ENCODE assay signal across 23 cellular contexts in the genomic region with DNA sequence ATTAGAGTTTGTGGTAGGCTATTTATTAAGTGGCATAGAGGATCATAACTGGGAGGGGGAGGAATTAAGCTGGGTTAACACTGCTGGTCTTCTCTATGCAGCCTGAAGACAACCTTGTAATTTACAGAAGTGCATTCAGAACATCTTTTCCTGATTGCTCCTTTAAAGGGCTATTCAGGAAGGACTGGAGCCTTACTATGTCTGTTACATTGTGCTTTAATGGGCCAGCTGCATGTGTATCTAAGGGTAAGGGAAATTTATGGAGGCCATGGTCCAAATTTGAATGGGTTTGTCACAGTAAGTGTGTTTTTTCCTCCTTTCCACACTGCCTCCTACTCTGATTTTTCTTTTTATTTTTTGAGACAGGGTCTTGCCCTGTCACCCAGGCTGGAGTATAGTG. TPM values are rescaled to one million over a fixed set of nuclear protein-coding genes. Genes with fewer than 3 reads are reported as not detected.
DNase-seq lines count a peak whose midpoint lies in the region; ATAC-seq and TF ChIP-seq lines count a peak whose summit lies in the region.
"Had no signal": no experiment of that assay in that cellular context is flagged by ENCODE, and none has a peak within 500 bp of the region (broad histone marks: within the 10 kb centered on the region; RNA-seq: fewer than 3 reads in every experiment).

No MANE protein-coding gene starts in this region.

- no peaks in the 10 kb centered on the region for H3K9me3 Mint-ChIP-seq in brain

- intact Hi-C loops in mucosa of descending colon (cut with DNase I, micrococcal nuclease): no loop called here
- intact Hi-C loops in Right ventricle myocardium superior (cut with DNase I): no loop called here
- intact Hi-C loops in left ventricle myocardium inferior (cut with micrococcal nuclease): no loop called here
- intact Hi-C loops in sciatic nerve (cut with DNase I): loop anchor here (5.0 kb wide), 1 partner anchor 1564 kb away; no protein-coding TSS in a partner anchor
- intact Hi-C loops in right lobe of liver (cut with DNase I): loop anchor here in 1 of 2 donors (5.0 kb wide), 1 partner anchor 76 kb away; no protein-coding TSS in a partner anchor

- H3K27ac ChIP-seq in 22Rv1 (peak overlapping the region; percentile 39; the same call in 1 of the 2 replicates), HEK293 (ENCODE audit: extremely low read depth, low read depth, low read length) (no peak overlapping the region; the same call in 1 of the 2 replicates), left ventricle myocardium inferior (replicated peaks) (no peak overlapping the region), right lobe of liver (no peak overlapping the region)
- H3K27ac ChIP-seq: PC-9, SK-N-MC had no signal

- CTCF ChIA-PET in HEK293 (lab: Yijun Ruan, JAX): interaction anchor here (0.7 to 1.1 kb wide), 2 partner anchors 10 to 16 kb away, joined by 3 to 4 read pairs; no protein-coding TSS in a partner anchor

- TF ChIP-seq CTCF in 22Rv1 (IDR thresholded peaks at IDR 0.05) (no peak), HEK293 (tag by site-specific recombination; IDR thresholded peaks at IDR 0.05) (no peak), brain (conservative IDR thresholded peaks at IDR 0.05) (no peak), mucosa of descending colon (IDR thresholded peaks at IDR 0.05) (no peak), left ventricle myocardium inferior (IDR thresholded peaks at IDR 0.05; ENCODE audit: borderline replicate concordance) (no peak), right lobe of liver (IDR thresholded peaks at IDR 0.05) (no peak)

- no peak overlapping the region for H3K4me3 Mint-ChIP-seq in brain
- H3K4me3 Mint-ChIP-seq: CD14-positive monocyte had no signal

- H3K4me1 Mint-ChIP-seq in brain: peaks cover 80% of the 10 kb centered on the region

- TF ChIP-seq POLR2A in right lobe of liver (IDR thresholded peaks at IDR 0.05): no peak

- H3K36me3 ChIP-seq in HEK293 (ENCODE audit: control insufficient read depth in 2 of 2, insufficient read depth in 1 of 2, low read length in 2 of 2) (no peaks in the 10 kb centered on the region), mucosa of descending colon (ENCODE audit: low read depth) (no peaks in the 10 kb centered on the region), left ventricle myocardium inferior (no peaks in the 10 kb centered on the region), right lobe of liver (no peaks in the 10 kb centered on the region)

- peak; percentile 83 for ATAC-seq in mucosa of descending colon
- no peak for ATAC-seq in Right ventricle myocardium superior (ENCODE audit: poor library complexity)
- no peak for ATAC-seq in sciatic nerve
- no peak for ATAC-seq in right lobe of liver

- H3K4me1 ChIP-seq in HEK293 (ENCODE audit: control insufficient read depth, insufficient read depth, low read length) (peaks cover 33% of the 10 kb centered on the region), mucosa of descending colon (ENCODE audit: low read depth) (peaks cover 8% of the 10 kb centered on the region), left ventricle myocardium inferior (peaks cover 77% of the 10 kb centered on the region), right lobe of liver (peaks cover 0 to 20% (median 0%) of the 10 kb centered on the region in 4 donors)

- no peaks in the 10 kb centered on the region for H3K27me3 Mint-ChIP-seq in brain

- DNase-seq in mucosa of descending colon (no peak), Right ventricle myocardium superior (no peak), left ventricle myocardium inferior (no peak), sciatic nerve (ENCODE audit: low spot score) (no peak), right lobe of liver (no peak)
- DNase-seq: EL, H7, KBM-7, NCI-H1092 treated with DMSO at 0.1 percent for 48 hours, NCI-H1436 treated with DMSO at 0.1 percent for 48 hours, NCI-H2029, NCI-H345, NCI-H524, NCI-H82, PC-9, RPMI8226, SHP77 treated with DMSO at 0.1 percent for 48 hours, SW 1271 had no signal

- H3K27me3 ChIP-seq in left ventricle myocardium inferior (ENCODE audit: low read depth) (no peaks in the 10 kb centered on the region), right lobe of liver (no peaks in the 10 kb centered on the region)

- POLR2A ChIA-PET in HEK293 (lab: Yijun Ruan, JAX): interaction anchor here (1.6 kb wide), 1 partner anchor 19 kb away, joined by 5 read pairs; the partner anchor contains the start of gene C1orf21

- no peaks in the 10 kb centered on the region for H3K36me3 Mint-ChIP-seq in brain
- H3K36me3 Mint-ChIP-seq: CD14-positive monocyte had no signal

- H3K4me3 ChIP-seq in HEK293 (ENCODE audit: low read depth, low read length): no peak overlapping the region
- no peak overlapping the region for H3K4me3 ChIP-seq in mucosa of descending colon
- H3K4me3 ChIP-seq in left ventricle myocardium inferior: no peak overlapping the region
- no peak overlapping the region for H3K4me3 ChIP-seq in right lobe of liver
- H3K4me3 ChIP-seq: PC-9 had no signal

- H3K27ac Mint-ChIP-seq in brain: peak overlapping the region in 3 of 5 experiments; percentile 21 to 49 (median 23)
- H3K27ac Mint-ChIP-seq: CD14-positive monocyte had no signal

- H3K9me3 ChIP-seq in HEK293 (ENCODE audit: control insufficient read depth, insufficient read depth, low read depth, low read length) (no peaks in the 10 kb centered on the region), mucosa of descending colon (no peaks in the 10 kb centered on the region), left ventricle myocardium inferior (replicated peaks) (no peaks in the 10 kb centered on the region), right lobe of liver (no peaks in the 10 kb centered on the region)

TF ChIP-seq in HEK293, 187 proteins besides CTCF, POLR2A, EP300 and RAD21:
- TF ChIP-seq, protein P1, sequence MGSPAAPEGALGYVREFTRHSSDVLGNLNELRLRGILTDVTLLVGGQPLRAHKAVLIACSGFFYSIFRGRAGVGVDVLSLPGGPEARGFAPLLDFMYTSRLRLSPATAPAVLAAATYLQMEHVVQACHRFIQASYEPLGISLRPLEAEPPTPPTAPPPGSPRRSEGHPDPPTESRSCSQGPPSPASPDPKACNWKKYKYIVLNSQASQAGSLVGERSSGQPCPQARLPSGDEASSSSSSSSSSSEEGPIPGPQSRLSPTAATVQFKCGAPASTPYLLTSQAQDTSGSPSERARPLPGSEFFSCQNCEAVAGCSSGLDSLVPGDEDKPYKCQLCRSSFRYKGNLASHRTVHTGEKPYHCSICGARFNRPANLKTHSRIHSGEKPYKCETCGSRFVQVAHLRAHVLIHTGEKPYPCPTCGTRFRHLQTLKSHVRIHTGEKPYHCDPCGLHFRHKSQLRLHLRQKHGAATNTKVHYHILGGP (tag by site-specific recombination; IDR thresholded peaks at IDR 0.05): no peak
- TF ChIP-seq ZNF146 (tag by site-specific recombination; IDR thresholded peaks at IDR 0.05) (0 out of 2 replicates have a peak, but pooled peaks have one; percentile 21), ZNF600 (tag by site-specific recombination; IDR thresholded peaks at IDR 0.05) (peak; percentile 40; the same call in 1 of the 2 replicates), SP7 (tag by site-specific recombination; IDR thresholded peaks at IDR 0.05) (0 out of 2 replicates have a peak, but pooled peaks have one; percentile 10), ZNF112 (tag by site-specific recombination; IDR thresholded peaks at IDR 0.05) (no peak)

RNA-seq across cellular contexts. Expression of gene C1orf21, which starts 19.6 kb away (rescaled TPM):
- 32.7 TPM for polyA plus RNA-seq in brain (ENCODE audit: insufficient read depth, low read depth, low replicate concordance)
- total RNA-seq in mucosa of descending colon: 100 to 1,000 TPM in 1 of 3 donors, 10 to 100 TPM in 2; 70.9 to 109 (median 96.8) TPM
- 47.6 TPM for total RNA-seq in Right ventricle myocardium superior
- total RNA-seq in left ventricle myocardium inferior: 79.9 TPM
- 81.0 TPM for total RNA-seq in sciatic nerve
- 10 to 100 TPM in 4 of 6 experiments, 1 to 10 TPM in 2; 4.3 to 29.2 (median 13.1) TPM for total RNA-seq in right lobe of liver
